In the genomic region with DNA sequence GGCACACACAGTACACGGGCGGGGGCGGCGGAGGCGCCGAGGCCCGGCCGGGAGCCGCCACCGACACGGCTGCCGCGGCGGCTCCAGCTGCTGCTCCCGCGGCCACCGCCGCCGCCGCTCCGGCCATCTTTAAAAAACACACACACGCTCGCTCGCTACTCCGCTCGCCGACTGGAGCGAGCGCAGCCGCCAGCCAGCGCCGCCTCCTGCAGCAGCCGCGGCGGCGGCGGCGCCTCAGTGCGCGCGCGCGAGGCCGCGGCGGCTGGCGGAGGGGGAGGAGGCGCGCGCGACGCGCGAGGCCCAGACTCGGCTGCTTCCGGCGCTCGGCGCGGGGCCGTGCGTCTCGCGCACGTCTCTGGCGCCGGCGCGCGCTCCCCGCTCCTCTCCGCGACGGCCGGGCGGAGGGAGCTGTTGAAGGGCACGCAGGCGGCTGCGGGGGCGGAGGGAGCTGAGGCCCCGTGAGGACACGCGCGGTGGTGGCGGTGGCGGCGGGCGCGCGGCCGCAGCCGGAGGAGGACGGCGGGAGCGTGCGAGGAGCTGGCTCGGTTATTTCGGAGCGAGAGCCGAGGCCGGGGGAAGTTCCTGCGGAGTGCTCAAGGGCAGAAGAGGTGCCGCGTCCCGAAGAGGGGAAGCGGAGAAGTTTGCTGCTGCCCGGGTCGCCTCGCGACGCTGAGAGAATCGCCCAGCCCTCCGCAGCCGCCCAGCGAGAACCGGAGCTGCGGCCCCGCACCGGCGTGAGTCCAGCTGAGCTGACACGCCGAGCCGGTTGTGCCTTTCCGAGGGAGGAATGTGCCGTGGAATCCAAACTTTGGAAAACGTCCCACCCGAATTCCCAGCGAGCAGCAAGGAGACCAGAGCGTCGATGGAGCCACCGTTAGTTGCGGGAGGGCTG, we compare ENCODE assay signal across 8 cellular contexts. TPM values are rescaled to one million over a fixed set of nuclear protein-coding genes. Genes with fewer than 3 reads are reported as not detected.
DNase-seq lines count a peak whose midpoint lies in the region; ATAC-seq and TF ChIP-seq lines count a peak whose summit lies in the region.

A gene with protein sequence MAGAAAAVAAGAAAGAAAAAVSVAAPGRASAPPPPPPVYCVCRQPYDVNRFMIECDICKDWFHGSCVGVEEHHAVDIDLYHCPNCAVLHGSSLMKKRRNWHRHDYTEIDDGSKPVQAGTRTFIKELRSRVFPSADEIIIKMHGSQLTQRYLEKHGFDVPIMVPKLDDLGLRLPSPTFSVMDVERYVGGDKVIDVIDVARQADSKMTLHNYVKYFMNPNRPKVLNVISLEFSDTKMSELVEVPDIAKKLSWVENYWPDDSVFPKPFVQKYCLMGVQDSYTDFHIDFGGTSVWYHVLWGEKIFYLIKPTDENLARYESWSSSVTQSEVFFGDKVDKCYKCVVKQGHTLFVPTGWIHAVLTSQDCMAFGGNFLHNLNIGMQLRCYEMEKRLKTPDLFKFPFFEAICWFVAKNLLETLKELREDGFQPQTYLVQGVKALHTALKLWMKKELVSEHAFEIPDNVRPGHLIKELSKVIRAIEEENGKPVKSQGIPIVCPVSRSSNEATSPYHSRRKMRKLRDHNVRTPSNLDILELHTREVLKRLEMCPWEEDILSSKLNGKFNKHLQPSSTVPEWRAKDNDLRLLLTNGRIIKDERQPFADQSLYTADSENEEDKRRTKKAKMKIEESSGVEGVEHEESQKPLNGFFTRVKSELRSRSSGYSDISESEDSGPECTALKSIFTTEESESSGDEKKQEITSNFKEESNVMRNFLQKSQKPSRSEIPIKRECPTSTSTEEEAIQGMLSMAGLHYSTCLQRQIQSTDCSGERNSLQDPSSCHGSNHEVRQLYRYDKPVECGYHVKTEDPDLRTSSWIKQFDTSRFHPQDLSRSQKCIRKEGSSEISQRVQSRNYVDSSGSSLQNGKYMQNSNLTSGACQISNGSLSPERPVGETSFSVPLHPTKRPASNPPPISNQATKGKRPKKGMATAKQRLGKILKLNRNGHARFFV (minus strand): TSS at position 173 of the 892 bp plus-strand sequence. CDS start 46 bp downstream, at position 127.

- H3K9me3 ChIP-seq in body of pancreas: no peaks in the 10 kb centered on the region
- no peaks in the 10 kb centered on the region for H3K9me3 ChIP-seq in iPS-15b (ENCODE audit: control insufficient read depth, insufficient read depth, low read length)
- H3K9me3 ChIP-seq in gastrocnemius medialis: no peaks in the 10 kb centered on the region

- DNase-seq in NCI-H2107 treated with DMSO at 0.1 percent for 48 hours (lab: John Stamatoyannopoulos, UW; ENCODE audit: unreplicated experiment) (peak; percentile 73), UCSD-AML1 (lab: John Stamatoyannopoulos, UW; ENCODE audit: unreplicated experiment) (peak; percentile 81), body of pancreas (peak; percentile 91 to 94 (median 92)), gastrocnemius medialis (peak; percentile 83 to 91), cortex of kidney (lab: John Stamatoyannopoulos, UW) (no peak)

- WGBS in body of pancreas, 2 donors: 0% methylated on average over 3 to 96 of the region's 132 CpGs

- H3K36me3 ChIP-seq in body of pancreas (replicated peaks in 1 of 2; ENCODE audit: insufficient read depth in 1 of 2, low read depth in 2 of 2) (no peaks in the 10 kb centered on the region), iPS-15b (ENCODE audit: control insufficient read depth, insufficient read depth, low read length) (no peaks in the 10 kb centered on the region), gastrocnemius medialis (no peaks in the 10 kb centered on the region)

- H3K27me3 ChIP-seq in body of pancreas (no peaks in the 10 kb centered on the region), iPS-15b (ENCODE audit: control insufficient read depth, insufficient read depth, low read length) (peaks cover 24% of the 10 kb centered on the region), gastrocnemius medialis (no peaks in the 10 kb centered on the region)

- in situ Hi-C loops in gastrocnemius medialis (cut with MboI; ENCODE audit: low sequenced_read_pairs in 4 of 4): no loop called here

- H3K4me3 ChIP-seq in body of pancreas (peak within 1 kb of the TSS; percentile 40 to 77), iPS-15b (ENCODE audit: low read depth, low read length) (peak within 1 kb of the TSS; percentile 80), gastrocnemius medialis (peak within 1 kb of the TSS; percentile 72 to 95 (median 80))

- peak; percentile 81 to 85 (median 81) for TF ChIP-seq POLR2A in body of pancreas (IDR thresholded peaks at IDR 0.05)
- TF ChIP-seq POLR2A in gastrocnemius medialis (IDR thresholded peaks at IDR 0.05): peak; percentile 95

- H3K4me1 ChIP-seq in body of pancreas (peaks cover 34% of the 10 kb centered on the region), iPS-15b (ENCODE audit: control insufficient read depth, insufficient read depth, low read length) (no peaks in the 10 kb centered on the region), gastrocnemius medialis (peaks cover 29 to 30% of the 10 kb centered on the region in 2 donors)

- intact Hi-C loops in body of pancreas (cut with DNase I) (no loop called here), gastrocnemius medialis (cut with DNase I; ENCODE audit: low total_unique reads) (loop anchor here (5.0 to 10.0 kb wide), 7 partner anchors 115 to 820 kb away; a partner anchor contains a TSS)

- TF ChIP-seq CTCF in body of pancreas (IDR thresholded peaks at IDR 0.05): peak in 1 of 7 experiments; percentile 19
- no peak for TF ChIP-seq CTCF in gastrocnemius medialis (IDR thresholded peaks at IDR 0.05 in 4 of 5, conservative IDR thresholded peaks at IDR 0.05 in 1 of 5)

- H3K27ac ChIP-seq in body of pancreas (peak within 1 kb of the TSS; percentile 92 to 98 (median 96)), gastrocnemius medialis (peak within 1 kb of the TSS; percentile 94 to 99 (median 98))

- peak; percentile 48 for ATAC-seq in GM18517 (IDR thresholded peaks at IDR 0.05; ENCODE audit: unreplicated experiment)
- ATAC-seq in HG03025 (IDR thresholded peaks at IDR 0.05; ENCODE audit: low FRiP score, unreplicated experiment): peak; percentile 53
- ATAC-seq in body of pancreas: peak; percentile 84
- peak; percentile 58 to 62 for ATAC-seq in gastrocnemius medialis

- no peak within 1 kb of the TSS for H3K9ac ChIP-seq in iPS-15b (ENCODE audit: low read depth, low read length)

RNA-seq across cellular contexts. Expression of the gene that starts here (rescaled TPM):
- total RNA-seq in body of pancreas (1 to 10 TPM; 5.3 to 9.6 TPM), gastrocnemius medialis (100 to 1,000 TPM in 1 of 4 donors, 10 to 100 TPM in 3; 59.0 to 108 (median 66.9) TPM)

Comparison
In these comparisons a context has a peak if more than half of its experiments do, and no peak if none do; other contexts are left out.
1. RNA of the gene that starts here (total RNA-seq): 59.0 to 108 TPM in gastrocnemius medialis; 5.3 to 9.6 TPM in body of pancreas; every median in the first group is over 4 times any median in the second.
2. Peak in every context shown above with its lines, with median percentiles within 50 percentile points of each other: ATAC-seq and H3K4me3 ChIP-seq.